ENCODE assay signal across 16 cellular contexts in the genomic region with DNA sequence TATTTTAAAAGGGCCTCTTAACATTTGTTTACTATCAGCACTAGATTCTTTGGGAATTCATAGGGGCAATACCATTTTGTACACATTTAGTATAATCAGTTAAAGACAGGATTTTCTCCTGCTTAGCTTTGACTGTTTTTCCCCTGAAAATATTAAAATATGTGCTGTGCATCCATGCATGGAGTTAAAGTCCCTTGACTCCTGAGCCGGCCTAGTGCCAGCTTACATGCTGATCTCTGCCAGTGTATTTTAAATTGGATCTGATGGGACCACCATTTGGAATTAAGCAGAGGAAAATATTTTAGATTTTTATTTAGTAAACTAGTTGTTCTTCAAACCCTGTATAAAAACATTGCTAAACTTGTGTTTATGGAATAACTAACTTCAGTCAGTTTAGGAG.
A peak's percentile ranks its signal among the peaks of the same experiment; 100 is the strongest.
DNase-seq lines count a peak whose midpoint lies in the region; ATAC-seq and TF ChIP-seq lines count a peak whose summit lies in the region.
"Had no signal": no experiment of that assay in that cellular context is flagged by ENCODE, and none has a peak within 500 bp of the region (broad histone marks: within the 10 kb centered on the region; RNA-seq: fewer than 3 reads in every experiment).

No MANE protein-coding gene starts in this region.

- TF ChIP-seq CTCF in activated CD8-positive, alpha-beta T cell treated with anti-CD3 and anti-CD28 coated beads for 36 hours (IDR thresholded peaks at IDR 0.05): no peak

- H3K9me3 Mint-ChIP-seq in activated CD8-positive, alpha-beta T cell treated with anti-CD3 and anti-CD28 coated beads for 36 hours: peaks cover 16% of the 10 kb centered on the region

- peaks cover 30% of the 10 kb centered on the region for H3K36me3 Mint-ChIP-seq in activated CD8-positive, alpha-beta T cell treated with anti-CD3 and anti-CD28 coated beads for 36 hours (ENCODE audit: low read depth)

- no peaks in the 10 kb centered on the region for H3K4me1 Mint-ChIP-seq in activated CD8-positive, alpha-beta T cell treated with anti-CD3 and anti-CD28 coated beads for 36 hours (ENCODE audit: low read depth)
- H3K4me1 Mint-ChIP-seq: CD8-positive, alpha-beta memory T cell; H9 had no signal

- CTCF ChIA-PET in activated CD8-positive, alpha-beta T cell treated with anti-CD3 and anti-CD28 coated beads for 36 hours (lab: Charles Lee): no interaction called here

- H3K4me3 Mint-ChIP-seq in activated CD8-positive, alpha-beta T cell treated with anti-CD3 and anti-CD28 coated beads for 36 hours: no peak overlapping the region
- H3K4me3 Mint-ChIP-seq: CD4-positive, CD25-positive, alpha-beta regulatory T cell; CD8-positive, alpha-beta memory T cell; H9 had no signal

- no peak for ATAC-seq in activated CD8-positive, alpha-beta T cell treated with anti-CD3 and anti-CD28 coated beads for 36 hours
- ATAC-seq in GM18519 (IDR thresholded peaks at IDR 0.05; ENCODE audit: low FRiP score, unreplicated experiment) (no peak), GM19467 (IDR thresholded peaks at IDR 0.05; ENCODE audit: unreplicated experiment) (no peak)
- ATAC-seq: HepG2 had no signal

- no peak overlapping the region for H3K27ac Mint-ChIP-seq in activated CD8-positive, alpha-beta T cell treated with anti-CD3 and anti-CD28 coated beads for 36 hours
- H3K27ac Mint-ChIP-seq: CD4-positive, CD25-positive, alpha-beta regulatory T cell; CD8-positive, alpha-beta memory T cell; H9; IgD-negative memory B cell had no signal

- H3K27me3 Mint-ChIP-seq in activated CD8-positive, alpha-beta T cell treated with anti-CD3 and anti-CD28 coated beads for 36 hours: no peaks in the 10 kb centered on the region
- H3K27me3 Mint-ChIP-seq: CD4-positive, CD25-positive, alpha-beta regulatory T cell; CD8-positive, alpha-beta memory T cell; IgD-negative memory B cell had no signal

- POLR2A ChIA-PET in activated CD8-positive, alpha-beta T cell treated with anti-CD3 and anti-CD28 coated beads for 36 hours (lab: Charles Lee): no interaction called here

- intact Hi-C loops in activated CD8-positive, alpha-beta T cell treated with anti-CD3 and anti-CD28 coated beads for 36 hours (cut with micrococcal nuclease): no loop called here

- peak; percentile 29 for DNase-seq in D341Med (ENCODE audit: low spot score)
- DNase-seq in NCI-H446 treated with DMSO at 0.1 percent for 48 hours (lab: John Stamatoyannopoulos, UW): peak; percentile 25
- peak; percentile 7 for DNase-seq in iPS-NIHi11 (ENCODE audit: low spot score)
- DNase-seq in activated CD8-positive, alpha-beta T cell treated with anti-CD3 and anti-CD28 coated beads for 36 hours: no peak
- no peak for DNase-seq in midbrain (lab: John Stamatoyannopoulos, UW)
- DNase-seq: 8988T; BE2C; CD4-positive, CD25-positive, alpha-beta regulatory T cell; CD8-positive, alpha-beta memory T cell; COR-L47; GDM1; H9 had no signal

Comparison
In these comparisons a context has a peak if more than half of its experiments do, and no peak if none do; other contexts are left out.
1. DNase-seq: peak in D341Med (single experiment), NCI-H446 treated with DMSO at 0.1 percent for 48 hours (single experiment) and iPS-NIHi11 (single experiment); none in activated CD8-positive, alpha-beta T cell treated with anti-CD3 and anti-CD28 coated beads for 36 hours (single experiment) and midbrain (single experiment).